ENCODE assay signal across 2 cellular contexts in the genomic region with DNA sequence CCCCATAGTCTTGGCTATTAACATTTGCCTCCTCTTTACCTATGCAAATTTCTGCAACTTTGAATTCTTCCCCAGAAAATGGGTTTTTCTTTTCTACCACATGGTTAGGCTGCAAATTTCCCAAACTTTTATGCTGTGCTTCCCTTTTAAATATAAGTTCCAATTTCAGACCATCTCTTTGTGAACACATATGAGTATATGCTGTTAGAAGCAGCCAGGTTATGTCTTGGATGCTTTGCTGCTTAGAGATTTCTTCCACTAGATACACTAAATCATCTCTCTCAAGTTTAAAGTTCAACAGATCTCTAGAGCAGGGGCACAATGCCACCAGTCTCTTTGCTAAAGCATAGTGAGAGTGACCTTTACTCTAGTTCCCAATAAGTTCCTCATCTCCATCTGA. TPM values are rescaled to one million over a fixed set of nuclear protein-coding genes. Genes with fewer than 3 reads are reported as not detected.
"Had no signal": no experiment of that assay in that cellular context is flagged by ENCODE, and none has a peak within 500 bp of the region (broad histone marks: within the 10 kb centered on the region; RNA-seq: fewer than 3 reads in every experiment).

No MANE protein-coding gene starts in this region.

RNA-seq across cellular contexts. Expression of a gene that starts 10.2 kb away (rescaled TPM):
- total RNA-seq: G401, GM12878 had no signal
- polyA plus RNA-seq: GM12878 had no signal

RNA-seq across cellular contexts. Expression of a gene that starts 16.8 kb away (rescaled TPM):
- total RNA-seq: G401, GM12878 had no signal
- polyA plus RNA-seq: GM12878 had no signal
